9 cellular contexts compared by ENCODE assay signal in genomic region chr18:27355308-27355707, GRCh38.
"Had no signal": no experiment of that assay in that cellular context is flagged by ENCODE, and none has a peak within 500 bp of the region (broad histone marks: within the 10 kb centered on the region; RNA-seq: fewer than 3 reads in every experiment).

No MANE protein-coding gene starts in this region.

- H3K9me3 ChIP-seq: HAP-1 had no signal

- H3K36me3 ChIP-seq: HAP-1 had no signal

- H3K36me3 Mint-ChIP-seq: IgD-negative memory B cell had no signal

- H3K4me3 Mint-ChIP-seq: HFFc6, IgD-negative memory B cell had no signal

- H3K4me1 Mint-ChIP-seq: IgD-negative memory B cell had no signal

- H3K27ac ChIP-seq: HL-60 had no signal

- H3K27ac Mint-ChIP-seq: HFFc6, IgD-negative memory B cell had no signal

- H3K4me1 ChIP-seq: HAP-1 had no signal

- DNase-seq: GOT3, H7, HFFc6, KBM-7 had no signal

- H3K4me3 ChIP-seq: HAP-1 had no signal

- ATAC-seq: HCT116, HepG2 had no signal

- H3K27me3 Mint-ChIP-seq: IgD-negative memory B cell had no signal
